8 cellular contexts compared by ENCODE assay signal in the genomic region with DNA sequence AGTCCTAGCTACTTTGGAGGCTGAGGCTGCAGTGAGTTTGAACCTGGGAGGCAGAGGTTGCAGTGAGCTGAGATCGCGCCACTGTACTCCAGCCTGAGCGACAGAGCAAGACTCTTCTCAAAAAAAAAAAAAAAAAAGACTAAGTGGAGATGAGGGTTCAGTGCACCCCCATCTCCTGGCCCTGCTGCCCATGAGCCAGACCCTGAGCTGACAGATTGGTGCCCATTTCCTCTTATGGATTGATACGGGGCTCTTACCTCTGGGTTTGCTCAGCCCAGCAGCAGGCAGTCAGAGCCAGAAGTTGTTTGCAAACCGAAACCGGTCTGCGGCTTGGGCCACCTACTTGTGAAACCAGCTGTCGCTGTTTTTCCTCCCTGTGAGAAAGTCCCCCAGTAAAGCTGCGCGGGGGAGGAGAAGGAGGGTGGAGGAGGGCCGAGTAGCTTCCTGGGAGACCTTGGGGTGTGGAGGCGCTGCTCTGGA. TPM values are rescaled to one million over a fixed set of nuclear protein-coding genes. Genes with fewer than 3 reads are reported as not detected.
A peak's percentile ranks its signal among the peaks of the same experiment; 100 is the strongest.
DNase-seq lines count a peak whose midpoint lies in the region; ATAC-seq and TF ChIP-seq lines count a peak whose summit lies in the region.

No MANE protein-coding gene starts in this region.

- DNase-seq in ELF-1 (ENCODE audit: low read depth, low spot score) (peak; percentile 50), LoVo (ENCODE audit: low spot score) (peak; percentile 40), astrocyte of the cerebellum (ENCODE audit: low read depth) (peak; percentile 26), kidney epithelial cell (ENCODE audit: low read depth) (peak; percentile 73), omental fat pad (ENCODE audit: low spot score) (no peak)
- DNase-seq in T-helper 2 cell treated with Interferon-gamma antibody and Interleukin-4, amounts not matched to agents 5 μg/mL and 100 μg/mL, for 36 hours (ENCODE audit: low spot score): peak; percentile 92
- DNase-seq in stimulated activated CD4-positive, alpha-beta T cell treated with anti-CD3 and anti-CD28 coated beads, Interleukin-1b, Interleukin-23, amount 100 ng/mL, for 24 hours (ENCODE audit: low read depth in 4 of 4, low spot score in 1 of 4): peak; percentile 63 to 83 (median 77)

- TF ChIP-seq CTCF in astrocyte of the cerebellum (IDR thresholded peaks at IDR 0.05; ENCODE audit: low read depth, low read length, missing control alignments) (no peak), kidney epithelial cell (IDR thresholded peaks at IDR 0.05; ENCODE audit: insufficient read depth, low read length, poor library complexity, severe bottlenecking) (no peak), omental fat pad (IDR thresholded peaks at IDR 0.05) (no peak)

- H3K4me3 ChIP-seq in astrocyte of the cerebellum (ENCODE audit: low read depth, low read length): peak overlapping the region; percentile 9
- H3K4me3 ChIP-seq in kidney epithelial cell (ENCODE audit: low read depth, low read length): peak overlapping the region; percentile 13

- H3K36me3 ChIP-seq in kidney epithelial cell (ENCODE audit: control insufficient read depth, insufficient read depth, low read length): no peaks in the 10 kb centered on the region

- no peaks in the 10 kb centered on the region for H3K36me3 Mint-ChIP-seq in T-helper 2 cell treated with Interferon-gamma antibody and Interleukin-4, amounts not matched to agents 5 μg/mL and 100 μg/mL, for 36 hours (ENCODE audit: low read depth)

- in situ Hi-C loops in astrocyte of the cerebellum (cut with HindIII; ENCODE audit: low sequenced_read_pairs): no loop called here

- peak overlapping the region; percentile 90 for H3K27ac Mint-ChIP-seq in T-helper 2 cell treated with Interferon-gamma antibody and Interleukin-4, amounts not matched to agents 5 μg/mL and 100 μg/mL, for 36 hours

- H3K27me3 ChIP-seq in kidney epithelial cell (ENCODE audit: control insufficient read depth, insufficient read depth, low read length): peaks cover 3% of the 10 kb centered on the region

- H3K4me3 Mint-ChIP-seq in T-helper 2 cell treated with Interferon-gamma antibody and Interleukin-4, amounts not matched to agents 5 μg/mL and 100 μg/mL, for 36 hours: peak overlapping the region; percentile 85

- peaks cover 32% of the 10 kb centered on the region for H3K4me1 Mint-ChIP-seq in T-helper 2 cell treated with Interferon-gamma antibody and Interleukin-4, amounts not matched to agents 5 μg/mL and 100 μg/mL, for 36 hours (ENCODE audit: low read depth)

- peaks cover 3% of the 10 kb centered on the region for H3K27me3 Mint-ChIP-seq in T-helper 2 cell treated with Interferon-gamma antibody and Interleukin-4, amounts not matched to agents 5 μg/mL and 100 μg/mL, for 36 hours (ENCODE audit: low read depth)

- ATAC-seq in GM21825 (IDR thresholded peaks at IDR 0.05; ENCODE audit: unreplicated experiment) (peak; percentile 90), omental fat pad (ENCODE audit: low FRiP score) (no peak)

- peaks cover 9% of the 10 kb centered on the region for H3K9me3 Mint-ChIP-seq in T-helper 2 cell treated with Interferon-gamma antibody and Interleukin-4, amounts not matched to agents 5 μg/mL and 100 μg/mL, for 36 hours

RNA-seq across cellular contexts. Expression of a gene that starts 36.9 kb away (rescaled TPM):
- total RNA-seq in kidney epithelial cell (8.4 and 12.5 TPM in 2 replicates), omental fat pad (100 to 1,000 TPM in 1 of 4 donors, 10 to 100 TPM in 3; 16.0 to 117 (median 30.3) TPM)

RNA-seq across cellular contexts. Expression of a gene that starts 41.9 kb away (rescaled TPM):
- total RNA-seq in kidney epithelial cell (0.07 TPM in 1 of 2 replicates, not detected in the other), omental fat pad (1 to 10 TPM; 1.1 to 4.4 (median 1.6) TPM)

RNA-seq across cellular contexts. Expression of a gene that starts 52.7 kb away (rescaled TPM):
- total RNA-seq in kidney epithelial cell (4.6 and 4.8 TPM in 2 replicates), omental fat pad (10 to 100 TPM in 2 of 4 donors, 1 to 10 TPM in 2; 4.5 to 14.8 (median 8.9) TPM)
